11 cellular contexts compared by ENCODE assay signal in the genomic region with DNA sequence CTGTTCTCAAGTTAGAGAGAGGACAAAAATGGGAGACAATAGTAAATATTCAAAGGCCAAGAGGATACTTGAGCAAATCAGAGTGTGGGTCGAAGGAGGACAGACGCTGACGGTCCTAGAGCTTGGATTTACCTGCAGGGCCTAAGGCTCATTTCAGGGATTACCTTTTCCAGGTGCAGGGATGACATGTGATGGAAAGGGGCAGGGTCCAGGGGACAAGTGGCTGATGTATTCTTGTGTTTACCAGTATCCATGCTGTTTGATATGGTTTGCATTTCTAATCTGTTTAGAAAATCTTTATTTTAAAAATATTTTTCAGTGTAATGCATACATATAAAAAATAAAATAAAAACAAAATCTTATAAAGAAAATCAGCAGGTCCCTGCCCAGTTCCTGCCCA. TPM values are rescaled to one million over a fixed set of nuclear protein-coding genes. Genes with fewer than 3 reads are reported as not detected.
"Had no signal": no experiment of that assay in that cellular context is flagged by ENCODE, and none has a peak within 500 bp of the region (broad histone marks: within the 10 kb centered on the region; RNA-seq: fewer than 3 reads in every experiment).

No MANE protein-coding gene starts in this region.

- H3K27ac ChIP-seq: GM23248 had no signal

- H3K9me3 ChIP-seq: HAP-1 had no signal

- DNase-seq: GM23248, GOT3, H7, H9, HCEC 1CT, HFFc6 had no signal

- H3K4me3 ChIP-seq: GM23248, GM23338, HAP-1 had no signal

- H3K36me3 ChIP-seq: HAP-1 had no signal

- ATAC-seq: GM23338, HCT116 had no signal

- H3K4me1 ChIP-seq: HAP-1 had no signal

RNA-seq across cellular contexts. Expression of a gene that starts 5.3 kb away (rescaled TPM):
- total RNA-seq: GM23248, GM23338, H1, H4, H7, H9, HFFc6 had no signal
